30 cellular contexts compared by ENCODE assay signal in the genomic region with DNA sequence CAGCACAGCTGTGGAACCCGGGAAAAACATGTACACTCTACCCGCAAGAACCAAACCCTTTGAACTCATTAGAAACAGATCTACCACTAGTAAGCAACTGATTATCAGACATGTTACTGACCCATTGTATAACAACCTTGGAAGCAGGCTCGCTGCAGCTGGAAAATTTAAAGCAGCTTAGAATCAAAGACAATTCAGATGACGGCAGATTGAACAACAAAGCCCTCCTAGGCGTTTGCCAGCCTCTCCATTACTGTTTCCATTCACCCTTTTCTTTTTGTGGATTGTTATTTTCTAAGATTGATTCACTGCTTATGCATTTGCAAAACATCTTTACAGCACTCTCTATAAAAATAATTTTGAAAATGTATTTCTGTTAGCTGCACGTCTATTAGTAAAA.
"Had no signal": no experiment of that assay in that cellular context is flagged by ENCODE, and none has a peak within 500 bp of the region (broad histone marks: within the 10 kb centered on the region; RNA-seq: fewer than 3 reads in every experiment).

No MANE protein-coding gene starts in this region.

- ATAC-seq: activated CD4-positive, alpha-beta T cell treated with anti-CD3 and anti-CD28 coated beads for 36 hours; activated CD8-positive, alpha-beta memory T cell treated with anti-CD3 and anti-CD28 coated beads, Interleukin-2, amount 10 ng/mL, durations not matched to agents 7 days and 5 days; activated CD8-positive, alpha-beta T cell treated with anti-CD3 and anti-CD28 coated beads, Interleukin-2, amount 10 ng/mL, durations not matched to agents 7 days and 5 days; activated naive CD8-positive, alpha-beta T cell treated with anti-CD3 and anti-CD28 coated beads, Interleukin-2, amount 50 U/mL, for 24 hours; esophagus mucosa; T-helper 17 cell had no signal

- FAIRE-seq: frontal cortex had no signal

- DNase-seq: activated CD4-positive, alpha-beta memory T cell treated with anti-CD3 and anti-CD28 coated beads for 36 hours; activated CD4-positive, alpha-beta T cell treated with anti-CD3 and anti-CD28 coated beads for 36 hours; activated CD4-positive, alpha-beta T cell treated with anti-CD3 and anti-CD28 coated beads, Interleukin-2, amount 10 ng/mL, durations not matched to agents 24 days and 14 days; activated CD4-positive, CD25-positive, alpha-beta regulatory T cell; activated CD4-positive, CD25-positive, alpha-beta regulatory T cell treated with anti-CD3 and anti-CD28 coated beads, Interleukin-2, amount 50 U/mL, for 72 hours; activated CD8-positive, alpha-beta memory T cell treated with anti-CD3 and anti-CD28 coated beads, Interleukin-2, amount 10 ng/mL, durations not matched to agents 7 days and 5 days; activated CD8-positive, alpha-beta memory T cell treated with anti-CD3 and anti-CD28 coated beads, Interleukin-2, amount 50 U/mL, for 4 hours; activated CD8-positive, alpha-beta T cell treated with anti-CD3 and anti-CD28 coated beads, Interleukin-2, amount 10 ng/mL, durations not matched to agents 7 days and 5 days; activated effector memory CD4-positive, alpha-beta T cell treated with anti-CD3 and anti-CD28 coated beads, Interleukin-2, amount 50 U/mL, for 16 hours; activated naive CD4-positive, alpha-beta T cell treated with anti-CD3 and anti-CD28 coated beads for 36 hours; activated naive CD8-positive, alpha-beta T cell treated with anti-CD3 and anti-CD28 coated beads for 36 hours; activated naive CD8-positive, alpha-beta T cell treated with anti-CD3 and anti-CD28 coated beads, Interleukin-2, amount 50 U/mL, for 24 hours; activated T-cell treated with anti-CD3 and anti-CD28 coated beads, Interleukin-2, amount 50 U/mL, for 1 hour; activated T-cell treated with anti-CD3 and anti-CD28 coated beads, Interleukin-2, amount 50 U/mL, for 48 hours; adrenal gland; amygdala; dorsolateral prefrontal cortex; effector memory CD4-positive, alpha-beta T cell; endodermal cell; foreskin fibroblast; head of caudate nucleus; T-helper 1 cell; T-helper 17 cell; T1000 had no signal

- H3K4me3 ChIP-seq: adrenal gland, ascending aorta, breast epithelium, cardiac muscle cell, coronary artery had no signal

- H3K27me3 ChIP-seq: adrenal gland, ascending aorta, breast epithelium, cardiac muscle cell had no signal

- H3K4me1 ChIP-seq: adrenal gland, ascending aorta, breast epithelium had no signal

- H3K9me3 ChIP-seq: adrenal gland, ascending aorta, breast epithelium had no signal

- H3K27ac ChIP-seq: adrenal gland, ascending aorta, breast epithelium, cardiac muscle cell, coronary artery had no signal

- H3K36me3 ChIP-seq: adrenal gland, ascending aorta, breast epithelium, cardiac muscle cell had no signal
